Comparison of ENCODE assay signal across 17 cellular contexts in genomic region chr14:104387000-104387384, GRCh38.
DNase-seq lines count a peak whose midpoint lies in the region; ATAC-seq, FAIRE-seq and TF ChIP-seq lines count a peak whose summit lies in the region.
"Had no signal": no experiment of that assay in that cellular context is flagged by ENCODE, and none has a peak within 500 bp of the region (broad histone marks: within the 10 kb centered on the region; RNA-seq: fewer than 3 reads in every experiment).

No MANE protein-coding gene starts in this region.

- no peak overlapping the region for H3K4me3 Mint-ChIP-seq in CD4-positive, CD25-positive, alpha-beta regulatory T cell
- H3K4me3 Mint-ChIP-seq in naive B cell, result peak overlapping the region in 5 of 8 donors; percentile 47 to 66 (median 55)
- no peak overlapping the region for H3K4me3 Mint-ChIP-seq in activated T-helper 17 cell treated with anti-CD3 and anti-CD28 coated beads, Interleukin-2, amount 50 U/mL, for 72 hours

- peaks cover 0 to 3% (median 0%) of the 10 kb centered on the region in 7 donors for H3K9me3 Mint-ChIP-seq in CD4-positive, CD25-positive, alpha-beta regulatory T cell
- H3K9me3 Mint-ChIP-seq in naive B cell, result no peaks in the 10 kb centered on the region
- no peaks in the 10 kb centered on the region for H3K9me3 Mint-ChIP-seq in activated T-helper 17 cell treated with anti-CD3 and anti-CD28 coated beads, Interleukin-2, amount 50 U/mL, for 72 hours

- no peaks in the 10 kb centered on the region for H3K27me3 Mint-ChIP-seq in CD4-positive, CD25-positive, alpha-beta regulatory T cell
- peaks cover 3 to 7% (median 6%) of the 10 kb centered on the region in 3 donors for H3K27me3 Mint-ChIP-seq in naive B cell
- H3K27me3 Mint-ChIP-seq in activated T-helper 17 cell treated with anti-CD3 and anti-CD28 coated beads, Interleukin-2, amount 50 U/mL, for 72 hours, result no peaks in the 10 kb centered on the region

- H3K27ac ChIP-seq in CD4-positive, CD25-positive, alpha-beta regulatory T cell (ENCODE audit: insufficient read depth, low read length, poor library complexity, severe bottlenecking), result no peak overlapping the region
- H3K27ac ChIP-seq: C4-2B, transverse colon had no signal

- H3K27ac Mint-ChIP-seq in CD4-positive, CD25-positive, alpha-beta regulatory T cell, result peak overlapping the region in 2 of 3 donors; percentile 48 to 59
- peak overlapping the region in 2 of 6 donors; percentile 20 to 85 for H3K27ac Mint-ChIP-seq in naive B cell
- H3K27ac Mint-ChIP-seq in activated T-helper 17 cell treated with anti-CD3 and anti-CD28 coated beads, Interleukin-2, amount 50 U/mL, for 72 hours, result no peak overlapping the region

- peaks cover 4 to 45% (median 17%) of the 10 kb centered on the region in 4 donors for H3K4me1 Mint-ChIP-seq in CD4-positive, CD25-positive, alpha-beta regulatory T cell
- H3K4me1 Mint-ChIP-seq in naive B cell, result peaks cover 44 to 62% (median 57%) of the 10 kb centered on the region in 3 donors
- H3K4me1 Mint-ChIP-seq in activated T-helper 17 cell treated with anti-CD3 and anti-CD28 coated beads, Interleukin-2, amount 50 U/mL, for 72 hours, result peaks cover 11% of the 10 kb centered on the region

- no peaks in the 10 kb centered on the region for H3K9me3 ChIP-seq in CD4-positive, CD25-positive, alpha-beta regulatory T cell (ENCODE audit: control insufficient read depth in 2 of 2, low read length in 2 of 2)
- H3K9me3 ChIP-seq: transverse colon had no signal

- no peak for FAIRE-seq in H54 (lab: Jason Lieb, UNC)
- FAIRE-seq: H1 had no signal

- no peak for TF ChIP-seq CTCF in GM10266 (IDR thresholded peaks at IDR 0.05; ENCODE audit: control insufficient read depth, insufficient read depth, low read depth, missing control alignments)

- TF ChIP-seq POLR2A in H54 (IDR thresholded peaks at IDR 0.05; ENCODE audit: low read depth, low read length), result no peak

- DNase-seq in CD4-positive, CD25-positive, alpha-beta regulatory T cell, result no peak
- DNase-seq in GM10266 (ENCODE audit: extremely low spot score) (peak; percentile 71), NCI-H446 treated with DMSO at 0.1 percent for 48 hours (lab: John Stamatoyannopoulos, UW) (peak; percentile 53), naive B cell (no peak), H54 (ENCODE audit: insufficient read length, low spot score) (no peak), NCI-H510A (lab: John Stamatoyannopoulos, UW) (no peak)
- DNase-seq: effector CD4-positive, alpha-beta T cell; KG1; left ventricle myocardium superior; NCI-H1436; SHP77; stimulated activated CD4-positive, alpha-beta T cell treated with anti-CD3 and anti-CD28 coated beads, Interleukin-1b, Interleukin-23, amount 100 ng/mL, for 48 hours had no signal

- ATAC-seq in CD4-positive, CD25-positive, alpha-beta regulatory T cell (ENCODE audit: low read depth in 2 of 2), result no peak
- ATAC-seq in naive B cell (ENCODE audit: low read depth in 2 of 2), result peak; percentile 77 to 80
- ATAC-seq in HG03175 (IDR thresholded peaks at IDR 0.05; ENCODE audit: unreplicated experiment), result no peak
- no peak for ATAC-seq in activated T-helper 17 cell treated with anti-CD3 and anti-CD28 coated beads, Interleukin-2, amount 50 U/mL, for 72 hours (replicated peaks)
- ATAC-seq: left ventricle myocardium superior had no signal

- no peaks in the 10 kb centered on the region for H3K36me3 Mint-ChIP-seq in CD4-positive, CD25-positive, alpha-beta regulatory T cell
- peaks cover 0 to under 1% of the 10 kb centered on the region in 2 donors for H3K36me3 Mint-ChIP-seq in naive B cell
- H3K36me3 Mint-ChIP-seq in activated T-helper 17 cell treated with anti-CD3 and anti-CD28 coated beads, Interleukin-2, amount 50 U/mL, for 72 hours (ENCODE audit: low read depth), result no peaks in the 10 kb centered on the region

- no peaks in the 10 kb centered on the region for H3K27me3 ChIP-seq in CD4-positive, CD25-positive, alpha-beta regulatory T cell (ENCODE audit: control insufficient read depth, insufficient read depth, low read length)

- peaks cover 35% of the 10 kb centered on the region for H3K4me1 ChIP-seq in CD4-positive, CD25-positive, alpha-beta regulatory T cell (ENCODE audit: control insufficient read depth, insufficient read depth, low read length, poor library complexity, severe bottlenecking)
- H3K4me1 ChIP-seq: transverse colon had no signal

- no peaks in the 10 kb centered on the region for H3K36me3 ChIP-seq in CD4-positive, CD25-positive, alpha-beta regulatory T cell (ENCODE audit: control insufficient read depth, insufficient read depth, low read length)
- H3K36me3 ChIP-seq: transverse colon had no signal

- H3K4me3 ChIP-seq in CD4-positive, CD25-positive, alpha-beta regulatory T cell (ENCODE audit: low read depth, low read length), result no peak overlapping the region
- H3K4me3 ChIP-seq: transverse colon had no signal

Comparison
In these comparisons a context has a peak if more than half of its experiments do, and no peak if none do; other contexts are left out.
1. ATAC-seq: peak in naive B cell (2 of 2); none in CD4-positive, CD25-positive, alpha-beta regulatory T cell (0 of 2), HG03175 (single experiment) and activated T-helper 17 cell treated with anti-CD3 and anti-CD28 coated beads, Interleukin-2, amount 50 U/mL, for 72 hours (single experiment).
2. DNase-seq: peak in GM10266 (single experiment) and NCI-H446 treated with DMSO at 0.1 percent for 48 hours (single experiment); none in CD4-positive, CD25-positive, alpha-beta regulatory T cell (0 of 3), naive B cell (single experiment), H54 (single experiment) and NCI-H510A (single experiment).
3. H3K4me3 Mint-ChIP-seq: peak in naive B cell (5 of 8); none in CD4-positive, CD25-positive, alpha-beta regulatory T cell (0 of 4) and activated T-helper 17 cell treated with anti-CD3 and anti-CD28 coated beads, Interleukin-2, amount 50 U/mL, for 72 hours (single experiment).